9 cellular contexts compared by ENCODE assay signal in genomic region chr5:126490167-126490937, GRCh38.
DNase-seq lines count a peak whose midpoint lies in the region; ATAC-seq and TF ChIP-seq lines count a peak whose summit lies in the region.
"Had no signal": no experiment of that assay in that cellular context is flagged by ENCODE, and none has a peak within 500 bp of the region (broad histone marks: within the 10 kb centered on the region; RNA-seq: fewer than 3 reads in every experiment).

No MANE protein-coding gene starts in this region.

- H3K9me3 Mint-ChIP-seq in T-cell, result no peaks in the 10 kb centered on the region

- WGBS in stomach, 5 donors, result 81 to 89% (median 84%) methylated on average over 12 of the region's 12 CpGs

- H3K27me3 Mint-ChIP-seq in T-cell, result no peaks in the 10 kb centered on the region

- H3K36me3 ChIP-seq in stomach, result peaks cover 48 to 93% (median 89%) of the 10 kb centered on the region in 4 donors

- H3K27ac ChIP-seq in stomach, result peak overlapping the region in 3 of 5 donors; percentile 27 to 70 (median 58)

- CTCF ChIA-PET in T-cell (lab: Charles Lee), result interaction anchor here in 1 of 2 donors (1.4 kb wide), 1 partner anchor 9 kb away, joined by 4 read pairs; no protein-coding TSS in a partner anchor

- no peak for TF ChIP-seq POLR2A in stomach (IDR thresholded peaks at IDR 0.05)

- no peak overlapping the region for H3K4me3 ChIP-seq in foreskin fibroblast (ENCODE audit: low read depth in 1 of 2, low read length in 2 of 2)
- no peak overlapping the region for H3K4me3 ChIP-seq in stomach

- peak in 1 of 4 experiments; percentile 54 for ATAC-seq in T-cell (replicated peaks in 1 of 4)
- no peak for ATAC-seq in HG03025 (IDR thresholded peaks at IDR 0.05; ENCODE audit: low FRiP score, unreplicated experiment)

- DNase-seq in HT-29 (ENCODE audit: low spot score) (peak; percentile 9), T-cell (no peak), foreskin fibroblast (peak; percentile 50 to 80), stomach (no peak), GF-D8 (lab: John Stamatoyannopoulos, UW) (no peak), SHP77 (lab: John Stamatoyannopoulos, UW) (no peak), UCSD-AML1 (lab: John Stamatoyannopoulos, UW; ENCODE audit: unreplicated experiment) (no peak)
- DNase-seq: activated gamma-delta T cell treated with Interleukin-2 at 50 U/mL for 16 hours had no signal

- H3K27me3 ChIP-seq in stomach, result no peaks in the 10 kb centered on the region

- peaks cover 0 to 28% (median 11%) of the 10 kb centered on the region in 4 donors for H3K4me1 ChIP-seq in stomach

- H3K9me3 ChIP-seq in stomach, result no peaks in the 10 kb centered on the region

- TF ChIP-seq CTCF in foreskin fibroblast (IDR thresholded peaks at IDR 0.05; ENCODE audit: low read depth, low read length) (peak; percentile 13), stomach (IDR thresholded peaks at IDR 0.05) (no peak)

- no peak overlapping the region for H3K4me3 Mint-ChIP-seq in T-cell

- intact Hi-C loops in stomach (cut with DNase I; ENCODE audit: low total_unique reads), result no loop called here

- no peak for TF ChIP-seq EP300 in stomach (IDR thresholded peaks at IDR 0.05)

- POLR2A ChIA-PET in T-cell (lab: Charles Lee), result interaction anchor here in 1 of 2 donors (0.6 kb wide), 2 partner anchors 29 to 40 kb away, joined by 4 to 6 read pairs; no protein-coding TSS in a partner anchor

- peak overlapping the region; percentile 6 to 64 for H3K27ac Mint-ChIP-seq in T-cell

- no peaks in the 10 kb centered on the region for H3K4me1 Mint-ChIP-seq in T-cell

- H3K36me3 Mint-ChIP-seq in T-cell, result peaks cover 43% of the 10 kb centered on the region

Comparison
In these comparisons a context has a peak if more than half of its experiments do, and no peak if none do; other contexts are left out.
1. DNase-seq: peak in HT-29 (single experiment) and foreskin fibroblast (2 of 2); none in T-cell (0 of 34), stomach (single experiment), GF-D8 (single experiment), SHP77 (0 of 2) and UCSD-AML1 (single experiment).